In the genomic region with DNA sequence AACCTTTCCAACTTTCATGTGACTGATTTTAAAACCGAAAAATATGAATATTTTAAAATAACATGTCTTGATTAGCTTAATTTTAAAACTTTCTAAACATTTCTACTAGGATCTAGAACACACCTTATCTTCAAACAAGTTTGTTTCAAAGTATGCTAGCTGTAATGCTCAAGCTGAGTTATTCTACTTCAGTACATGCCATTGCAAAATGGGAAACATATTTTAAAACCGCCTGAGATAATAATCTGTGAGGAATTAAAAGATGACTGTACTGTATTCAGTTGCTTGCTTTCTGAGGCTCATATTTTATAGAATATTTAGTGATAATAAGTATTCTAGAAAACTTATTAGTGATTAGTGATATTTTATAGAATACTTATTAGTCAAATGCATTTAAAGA, we compare ENCODE assay signal across 1 cellular context.
TF ChIP-seq lines count a peak whose summit lies in the region.

No MANE protein-coding gene starts in this region.

TF ChIP-seq in SK-N-SH treated with all-trans-retinoic acid at 6 μM for 48 hours, 23 proteins besides CTCF, POLR2A, EP300 and RAD21 (continued from another document):
- TF ChIP-seq, protein P1, sequence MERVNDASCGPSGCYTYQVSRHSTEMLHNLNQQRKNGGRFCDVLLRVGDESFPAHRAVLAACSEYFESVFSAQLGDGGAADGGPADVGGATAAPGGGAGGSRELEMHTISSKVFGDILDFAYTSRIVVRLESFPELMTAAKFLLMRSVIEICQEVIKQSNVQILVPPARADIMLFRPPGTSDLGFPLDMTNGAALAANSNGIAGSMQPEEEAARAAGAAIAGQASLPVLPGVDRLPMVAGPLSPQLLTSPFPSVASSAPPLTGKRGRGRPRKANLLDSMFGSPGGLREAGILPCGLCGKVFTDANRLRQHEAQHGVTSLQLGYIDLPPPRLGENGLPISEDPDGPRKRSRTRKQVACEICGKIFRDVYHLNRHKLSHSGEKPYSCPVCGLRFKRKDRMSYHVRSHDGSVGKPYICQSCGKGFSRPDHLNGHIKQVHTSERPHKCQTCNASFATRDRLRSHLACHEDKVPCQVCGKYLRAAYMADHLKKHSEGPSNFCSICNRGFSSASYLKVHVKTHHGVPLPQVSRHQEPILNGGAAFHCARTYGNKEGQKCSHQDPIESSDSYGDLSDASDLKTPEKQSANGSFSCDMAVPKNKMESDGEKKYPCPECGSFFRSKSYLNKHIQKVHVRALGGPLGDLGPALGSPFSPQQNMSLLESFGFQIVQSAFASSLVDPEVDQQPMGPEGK (CRISPR knock-in tag; IDR thresholded peaks at IDR 0.05; ENCODE audit: borderline replicate concordance) = no peak
- TF ChIP-seq ZNF8 (CRISPR knock-in tag; IDR thresholded peaks at IDR 0.05) (no peak), ZFP30 (CRISPR knock-in tag; IDR thresholded peaks at IDR 0.05) (no peak), ISL1 (CRISPR knock-in tag; IDR thresholded peaks at IDR 0.05) (no peak), ZFP3 (CRISPR knock-in tag; IDR thresholded peaks at IDR 0.05) (no peak)
